ENCODE assay signal across 2 cellular contexts in genomic region chr5:55110156-55110680, GRCh38.
TF ChIP-seq lines count a peak whose summit lies in the region.

No MANE protein-coding gene starts in this region.

TF ChIP-seq in WTC11, 78 proteins besides CTCF, POLR2A, EP300 and RAD21 (continued from another document):
- TF ChIP-seq, protein P1, sequence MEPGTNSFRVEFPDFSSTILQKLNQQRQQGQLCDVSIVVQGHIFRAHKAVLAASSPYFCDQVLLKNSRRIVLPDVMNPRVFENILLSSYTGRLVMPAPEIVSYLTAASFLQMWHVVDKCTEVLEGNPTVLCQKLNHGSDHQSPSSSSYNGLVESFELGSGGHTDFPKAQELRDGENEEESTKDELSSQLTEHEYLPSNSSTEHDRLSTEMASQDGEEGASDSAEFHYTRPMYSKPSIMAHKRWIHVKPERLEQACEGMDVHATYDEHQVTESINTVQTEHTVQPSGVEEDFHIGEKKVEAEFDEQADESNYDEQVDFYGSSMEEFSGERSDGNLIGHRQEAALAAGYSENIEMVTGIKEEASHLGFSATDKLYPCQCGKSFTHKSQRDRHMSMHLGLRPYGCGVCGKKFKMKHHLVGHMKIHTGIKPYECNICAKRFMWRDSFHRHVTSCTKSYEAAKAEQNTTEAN (CRISPR knock-in tag; IDR thresholded peaks at IDR 0.05) = no peak
- no peak for TF ChIP-seq KAT7 (CRISPR knock-in tag; IDR thresholded peaks at IDR 0.05; ENCODE audit: borderline replicate concordance)
- no peak for TF ChIP-seq OVOL2 (CRISPR knock-in tag; IDR thresholded peaks at IDR 0.05; ENCODE audit: borderline replicate concordance)
- no peak for TF ChIP-seq ZNF396 (CRISPR knock-in tag; IDR thresholded peaks at IDR 0.05; ENCODE audit: borderline replicate concordance)
- TF ChIP-seq, protein P2, sequence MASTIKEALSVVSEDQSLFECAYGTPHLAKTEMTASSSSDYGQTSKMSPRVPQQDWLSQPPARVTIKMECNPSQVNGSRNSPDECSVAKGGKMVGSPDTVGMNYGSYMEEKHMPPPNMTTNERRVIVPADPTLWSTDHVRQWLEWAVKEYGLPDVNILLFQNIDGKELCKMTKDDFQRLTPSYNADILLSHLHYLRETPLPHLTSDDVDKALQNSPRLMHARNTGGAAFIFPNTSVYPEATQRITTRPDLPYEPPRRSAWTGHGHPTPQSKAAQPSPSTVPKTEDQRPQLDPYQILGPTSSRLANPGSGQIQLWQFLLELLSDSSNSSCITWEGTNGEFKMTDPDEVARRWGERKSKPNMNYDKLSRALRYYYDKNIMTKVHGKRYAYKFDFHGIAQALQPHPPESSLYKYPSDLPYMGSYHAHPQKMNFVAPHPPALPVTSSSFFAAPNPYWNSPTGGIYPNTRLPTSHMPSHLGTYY (CRISPR knock-in tag; IDR thresholded peaks at IDR 0.05) = no peak
- TF ChIP-seq MYBL2 (CRISPR knock-in tag; IDR thresholded peaks at IDR 0.05) = no peak
- no peak for TF ChIP-seq NR3C1 (CRISPR knock-in tag; conservative IDR thresholded peaks at IDR 0.05; ENCODE audit: low read depth)
- no peak for TF ChIP-seq ATF3 (CRISPR knock-in tag; conservative IDR thresholded peaks at IDR 0.05)
- TF ChIP-seq, protein P3, sequence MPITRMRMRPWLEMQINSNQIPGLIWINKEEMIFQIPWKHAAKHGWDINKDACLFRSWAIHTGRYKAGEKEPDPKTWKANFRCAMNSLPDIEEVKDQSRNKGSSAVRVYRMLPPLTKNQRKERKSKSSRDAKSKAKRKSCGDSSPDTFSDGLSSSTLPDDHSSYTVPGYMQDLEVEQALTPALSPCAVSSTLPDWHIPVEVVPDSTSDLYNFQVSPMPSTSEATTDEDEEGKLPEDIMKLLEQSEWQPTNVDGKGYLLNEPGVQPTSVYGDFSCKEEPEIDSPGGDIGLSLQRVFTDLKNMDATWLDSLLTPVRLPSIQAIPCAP (CRISPR knock-in tag; IDR thresholded peaks at IDR 0.05) = no peak
- TF ChIP-seq ATF1 (CRISPR knock-in tag; IDR thresholded peaks at IDR 0.05) = no peak

TF ChIP-seq in neural cell, 6 proteins besides CTCF, POLR2A, EP300 and RAD21:
- TF ChIP-seq REST (IDR thresholded peaks at IDR 0.05; ENCODE audit: borderline replicate concordance) (peak; percentile 84), POLR2AphosphoS5 (IDR thresholded peaks at IDR 0.05) (peak; percentile 85), SMC3 (conservative IDR thresholded peaks at IDR 0.05; ENCODE audit: poor library complexity) (peak; percentile 35), MXI1 (conservative IDR thresholded peaks at IDR 0.05; ENCODE audit: poor library complexity, severe bottlenecking) (no peak)
TF ChIP-seq in neural cell: peak in this region for 3.
